Comparison of ENCODE assay signal across 8 cellular contexts in genomic region chr4:88523325-88524129, GRCh38. TPM values are rescaled to one million over a fixed set of nuclear protein-coding genes. Genes with fewer than 3 reads are reported as not detected.
DNase-seq lines count a peak whose midpoint lies in the region; ATAC-seq lines count a peak whose summit lies in the region.

PYURF (minus strand) TSS chr4:88523776; CDS start chr4:88523700, 76 bp downstream.

- DNase-seq in C1 segment of cervical spinal cord (lab: John Stamatoyannopoulos, UW) (peak; percentile 33 to 95 (median 88)), NCI-H526 treated with DMSO at 0.1 percent for 48 hours (lab: John Stamatoyannopoulos, UW) (peak; percentile 78), dedifferentiated amniotic fluid mesenchymal stem cell (ENCODE audit: extremely low spot score) (peak; percentile 96), left lobe of liver (ENCODE audit: low spot score) (peak; percentile 96)
- DNase-seq in activated CD4-positive, alpha-beta T cell treated with anti-CD3 and anti-CD28 coated beads, Interleukin-2, amount 50 U/mL, for 1 hour = peak; percentile 63
- DNase-seq in stimulated activated CD4-positive, alpha-beta T cell treated with anti-CD3 and anti-CD28 coated beads, Interleukin-2, amount 100 ng/mL, for 4 hours (ENCODE audit: low read depth) = peak; percentile 55

- ATAC-seq in GM19351 (IDR thresholded peaks at IDR 0.05; ENCODE audit: unreplicated experiment) = peak; percentile 73
- ATAC-seq in HG03520 (IDR thresholded peaks at IDR 0.05; ENCODE audit: unreplicated experiment) = peak; percentile 60
- peak; percentile 97 for ATAC-seq in left lobe of liver

RNA-seq across cellular contexts. Expression of gene PYURF, which starts in this region (rescaled TPM):
- total RNA-seq in left lobe of liver = 40.9 TPM

Comparison
In these comparisons a context has a peak if more than half of its experiments do, and no peak if none do; other contexts are left out.
1. Peak in every context shown above with its lines: DNase-seq and ATAC-seq.